ENCODE assay signal across 8 cellular contexts in the genomic region with DNA sequence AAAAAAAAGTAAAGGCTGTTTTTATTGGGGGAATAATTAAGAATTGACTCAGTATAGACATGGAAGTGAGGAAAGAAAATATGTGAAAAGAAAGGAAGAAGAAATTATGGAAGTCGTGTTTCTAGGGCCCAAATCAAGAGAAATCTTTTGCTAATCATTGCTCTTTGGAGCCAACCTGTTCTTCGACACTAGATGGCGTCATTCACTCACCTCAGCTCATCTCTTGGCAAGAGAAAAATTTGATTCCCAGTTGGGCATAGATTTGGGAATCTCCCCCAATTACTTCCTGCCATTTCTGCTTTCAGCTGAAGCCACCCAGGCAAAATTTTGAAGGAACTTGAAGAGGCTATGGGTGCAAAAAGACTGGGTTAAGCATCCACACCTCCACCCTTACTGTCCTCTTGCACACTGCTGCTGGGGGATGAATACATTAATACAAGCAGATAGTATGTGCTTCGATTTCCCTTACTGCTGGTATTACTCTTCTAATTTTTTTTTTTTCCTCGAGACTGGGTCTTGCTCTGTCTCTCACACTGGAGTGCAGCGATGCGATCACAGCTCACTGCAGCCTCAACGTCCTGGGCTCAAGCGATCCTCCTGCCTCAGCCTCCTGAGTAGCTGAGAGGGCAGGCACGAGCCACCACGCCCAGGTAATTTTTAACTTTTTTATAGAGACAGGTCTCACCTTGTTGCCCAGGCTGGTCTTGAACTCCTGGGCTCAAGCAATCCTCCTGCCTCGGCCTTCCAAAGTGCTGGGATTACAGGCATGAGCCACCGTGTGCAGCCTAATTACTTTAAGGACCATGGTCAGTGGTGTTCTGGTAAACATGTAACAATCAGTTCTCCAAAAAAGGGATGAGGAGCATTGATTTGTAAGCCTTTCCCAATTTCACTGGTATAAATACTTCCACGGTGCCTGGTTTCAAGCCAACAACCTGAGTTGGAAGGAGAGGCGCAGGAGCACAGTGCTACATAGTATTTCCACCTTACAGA. TPM values are rescaled to one million over a fixed set of nuclear protein-coding genes. Genes with fewer than 3 reads are reported as not detected.
A peak's percentile ranks its signal among the peaks of the same experiment; 100 is the strongest.
DNase-seq lines count a peak whose midpoint lies in the region; ATAC-seq and TF ChIP-seq lines count a peak whose summit lies in the region.

No MANE protein-coding gene starts in this region.

- DNase-seq in AG09319 (ENCODE audit: extremely low read depth, low read depth), result no peak
- DNase-seq in GM10266 (ENCODE audit: extremely low spot score), result peak; percentile 40
- DNase-seq in NCI-H1092 treated with DMSO at 0.1 percent for 48 hours (lab: John Stamatoyannopoulos, UW), result peak; percentile 37
- DNase-seq in activated CD8-positive, alpha-beta T cell treated with anti-CD3 and anti-CD28 coated beads for 36 hours, result peak; percentile 34
- DNase-seq in left ventricle myocardium inferior, result no peak
- no peak for DNase-seq in smooth muscle cell (lab: John Stamatoyannopoulos, UW; ENCODE audit: unreplicated experiment)
- no peak for DNase-seq in UCSD-AML1 (lab: John Stamatoyannopoulos, UW; ENCODE audit: unreplicated experiment)
- no peak for DNase-seq in effector CD8-positive, alpha-beta T cell (lab: John Stamatoyannopoulos, UW)

- no peaks in the 10 kb centered on the region for H3K9me3 Mint-ChIP-seq in activated CD8-positive, alpha-beta T cell treated with anti-CD3 and anti-CD28 coated beads for 36 hours

- intact Hi-C loops in activated CD8-positive, alpha-beta T cell treated with anti-CD3 and anti-CD28 coated beads for 36 hours (cut with micrococcal nuclease), result loop anchor here (5.0 kb wide), 1 partner anchor 122 kb away; no protein-coding TSS in a partner anchor
- intact Hi-C loops in left ventricle myocardium inferior (cut with micrococcal nuclease), result no loop called here

- H2AFZ ChIP-seq in smooth muscle cell (ENCODE audit: low read depth), result no peak overlapping the region

- H3K27me3 ChIP-seq in left ventricle myocardium inferior (ENCODE audit: low read depth) (no peaks in the 10 kb centered on the region), smooth muscle cell (ENCODE audit: low read depth) (no peaks in the 10 kb centered on the region)

- TF ChIP-seq CTCF in AG09319 (IDR thresholded peaks at IDR 0.05; ENCODE audit: low read depth, low read length) (peak; percentile 74), GM10266 (IDR thresholded peaks at IDR 0.05; ENCODE audit: control insufficient read depth, insufficient read depth, low read depth, missing control alignments) (peak; percentile 74), left ventricle myocardium inferior (IDR thresholded peaks at IDR 0.05; ENCODE audit: borderline replicate concordance) (peak; percentile 83), smooth muscle cell (IDR thresholded peaks at IDR 0.05; ENCODE audit: borderline replicate concordance, insufficient read depth, poor library complexity, severe bottlenecking) (peak; percentile 62)
- TF ChIP-seq CTCF in activated CD8-positive, alpha-beta T cell treated with anti-CD3 and anti-CD28 coated beads for 36 hours (IDR thresholded peaks at IDR 0.05), result peak; percentile 86

- H3K9ac ChIP-seq in smooth muscle cell (ENCODE audit: low read depth), result no peak overlapping the region

- no peak overlapping the region for H3K4me3 ChIP-seq in left ventricle myocardium inferior
- H3K4me3 ChIP-seq in smooth muscle cell, result no peak overlapping the region

- H3K4me3 Mint-ChIP-seq in activated CD8-positive, alpha-beta T cell treated with anti-CD3 and anti-CD28 coated beads for 36 hours, result no peak overlapping the region

- H3K4me2 ChIP-seq in smooth muscle cell, result no peak overlapping the region

- peaks cover 27% of the 10 kb centered on the region for H3K4me1 ChIP-seq in left ventricle myocardium inferior
- no peaks in the 10 kb centered on the region for H3K4me1 ChIP-seq in smooth muscle cell (ENCODE audit: low read depth)

- POLR2A ChIA-PET in activated CD8-positive, alpha-beta T cell treated with anti-CD3 and anti-CD28 coated beads for 36 hours (lab: Charles Lee), result no interaction called here

- no peaks in the 10 kb centered on the region for H4K20me1 ChIP-seq in smooth muscle cell (ENCODE audit: low read depth)

- CTCF ChIA-PET in activated CD8-positive, alpha-beta T cell treated with anti-CD3 and anti-CD28 coated beads for 36 hours (lab: Charles Lee), result interaction anchor here (0.6 to 3.5 kb wide), 9 partner anchors 9 to 313 kb away, joined by 3 to 21 read pairs (median 6); partner anchors contain the start of gene PSMD7

- H3K36me3 ChIP-seq in left ventricle myocardium inferior (peaks cover 27% of the 10 kb centered on the region), smooth muscle cell (ENCODE audit: low read depth) (peaks cover 6% of the 10 kb centered on the region)

- H3K27ac Mint-ChIP-seq in activated CD8-positive, alpha-beta T cell treated with anti-CD3 and anti-CD28 coated beads for 36 hours, result no peak overlapping the region

- peaks cover 3% of the 10 kb centered on the region for H3K4me1 Mint-ChIP-seq in activated CD8-positive, alpha-beta T cell treated with anti-CD3 and anti-CD28 coated beads for 36 hours (ENCODE audit: low read depth)

- H3K27ac ChIP-seq in left ventricle myocardium inferior (replicated peaks), result no peak overlapping the region
- no peak overlapping the region for H3K27ac ChIP-seq in smooth muscle cell (ENCODE audit: low read depth)

- peak; percentile 45 for ATAC-seq in activated CD8-positive, alpha-beta T cell treated with anti-CD3 and anti-CD28 coated beads for 36 hours

- WGBS in smooth muscle cell (ENCODE audit: low lambda C conversion rate), result 77% methylated on average over 15 of the region's 15 CpGs

- H3K9me3 ChIP-seq in left ventricle myocardium inferior (replicated peaks) (no peaks in the 10 kb centered on the region), smooth muscle cell (replicated peaks; ENCODE audit: low read depth) (no peaks in the 10 kb centered on the region)

- H3K27me3 Mint-ChIP-seq in activated CD8-positive, alpha-beta T cell treated with anti-CD3 and anti-CD28 coated beads for 36 hours, result no peaks in the 10 kb centered on the region

- H3F3A ChIP-seq in smooth muscle cell (ENCODE audit: low read depth), result peaks cover 9% of the 10 kb centered on the region

- H3K79me2 ChIP-seq in smooth muscle cell (ENCODE audit: low read depth), result no peaks in the 10 kb centered on the region

- H3K36me3 Mint-ChIP-seq in activated CD8-positive, alpha-beta T cell treated with anti-CD3 and anti-CD28 coated beads for 36 hours (ENCODE audit: low read depth), result peaks cover 20% of the 10 kb centered on the region

RNA-seq across cellular contexts. Expression of gene PSMD7, which starts 13.5 kb away (rescaled TPM):
- total RNA-seq in activated CD8-positive, alpha-beta T cell treated with anti-CD3 and anti-CD28 coated beads for 36 hours, result 100 to 1,000 TPM; 103 to 119 TPM
- total RNA-seq in left ventricle myocardium inferior (123 TPM), smooth muscle cell (79.9 and 95.4 TPM in 2 replicates)
- polyA plus RNA-seq in smooth muscle cell, result 137 and 161 TPM in 2 replicates

Comparison
In these comparisons a context has a peak if more than half of its experiments do, and no peak if none do; other contexts are left out.
1. DNase-seq: peak in GM10266 (single experiment), NCI-H1092 treated with DMSO at 0.1 percent for 48 hours (single experiment) and activated CD8-positive, alpha-beta T cell treated with anti-CD3 and anti-CD28 coated beads for 36 hours (single experiment); none in AG09319 (single experiment), left ventricle myocardium inferior (single experiment), smooth muscle cell (single experiment), UCSD-AML1 (single experiment) and effector CD8-positive, alpha-beta T cell (single experiment).
2. Peak in every context shown above with its lines, with median percentiles within 50 percentile points of each other: CTCF ChIP-seq.